ENCODE assay signal across 8 cellular contexts in the genomic region with DNA sequence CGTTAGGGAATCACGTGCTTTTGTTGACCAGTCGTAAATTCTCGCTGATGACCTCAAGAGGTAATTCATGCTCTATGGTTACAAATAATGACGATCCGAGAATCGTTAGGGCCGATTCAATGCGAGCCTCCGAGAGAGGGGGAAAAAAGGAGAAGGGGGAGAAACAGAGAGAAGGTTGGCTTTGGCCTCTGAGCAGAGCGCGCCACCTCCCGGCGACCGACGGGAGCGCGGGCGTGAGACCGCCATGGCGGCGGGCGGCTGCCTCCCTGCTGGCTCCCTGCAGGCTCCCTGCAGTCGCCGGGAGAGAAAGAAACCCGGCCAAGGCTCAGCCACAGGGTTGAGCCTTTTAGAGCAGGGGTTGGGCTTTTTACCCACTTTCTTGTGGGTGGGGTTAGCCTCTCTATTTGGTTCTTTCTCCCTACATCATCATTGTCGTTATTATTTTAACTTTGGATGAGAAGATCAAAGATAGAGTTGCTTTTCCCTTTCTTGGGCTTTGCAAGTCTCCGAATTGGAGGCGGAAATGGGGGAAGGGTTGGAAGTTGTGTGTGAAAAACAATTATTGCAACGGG. TPM values are rescaled to one million over a fixed set of nuclear protein-coding genes. Genes with fewer than 3 reads are reported as not detected.
DNase-seq lines count a peak whose midpoint lies in the region; ATAC-seq and TF ChIP-seq lines count a peak whose summit lies in the region.

No MANE protein-coding gene starts in this region.

- H3K4me3 ChIP-seq in body of pancreas: no peak overlapping the region

- peak in 1 of 3 donors; percentile 1 for TF ChIP-seq POLR2A in body of pancreas (IDR thresholded peaks at IDR 0.05)

- no peaks in the 10 kb centered on the region for H3K9me3 ChIP-seq in body of pancreas

- intact Hi-C loops in body of pancreas (cut with DNase I): no loop called here

- H3K27me3 ChIP-seq in body of pancreas: peaks cover 5 to 59% of the 10 kb centered on the region in 2 donors

- peak; percentile 78 for DNase-seq in SIG-M5 treated with dmso at 0.1 percent for 504 hours (lab: John Stamatoyannopoulos, UW; ENCODE audit: unreplicated experiment)
- DNase-seq in SIG-M5 (lab: John Stamatoyannopoulos, UW): no peak
- peak; percentile 96 for DNase-seq in NCI-H2029 (lab: John Stamatoyannopoulos, UW)
- DNase-seq in UCSD-AML1 (lab: John Stamatoyannopoulos, UW; ENCODE audit: unreplicated experiment): peak; percentile 81
- peak; percentile 59 to 78 (median 72) for DNase-seq in body of pancreas
- DNase-seq in kidney tubule cell (ENCODE audit: low spot score): peak; percentile 91
- peak; percentile 84 for DNase-seq in stimulated activated CD4-positive, alpha-beta T cell treated with anti-CD3 and anti-CD28 coated beads, Interleukin-4, amount 100 ng/mL, for 24 hours

- H3K4me1 ChIP-seq in body of pancreas: peaks cover 35% of the 10 kb centered on the region

- TF ChIP-seq CTCF in body of pancreas (IDR thresholded peaks at IDR 0.05): peak; percentile 64 to 87 (median 78)

- peak; percentile 66 for ATAC-seq in body of pancreas
- ATAC-seq in GM19452 (IDR thresholded peaks at IDR 0.05; ENCODE audit: unreplicated experiment): no peak

- peak overlapping the region in 1 of 4 donors; percentile 18 for H3K27ac ChIP-seq in body of pancreas

- H3K36me3 ChIP-seq in body of pancreas (replicated peaks in 1 of 2; ENCODE audit: insufficient read depth in 1 of 2, low read depth in 2 of 2): no peaks in the 10 kb centered on the region

- WGBS in body of pancreas, 2 donors: 1 to 5% methylated on average over 30 of the region's 30 CpGs

RNA-seq across cellular contexts. Expression of gene HOXB5, which starts 0.3 kb away (rescaled TPM):
- total RNA-seq in body of pancreas: under 1 TPM in 1 of 2 donors, not detected in 1; 0.99 TPM

RNA-seq across cellular contexts. Expression of gene HOXB3, which starts 3.9 kb away (rescaled TPM):
- total RNA-seq in body of pancreas: 1 to 10 TPM in 1 of 2 donors, not detected in 1; 2.9 TPM

RNA-seq across cellular contexts. Expression of gene HOXB6, which starts 10.9 kb away (rescaled TPM):
- total RNA-seq in body of pancreas: 1 to 10 TPM; 2.1 to 2.6 TPM

RNA-seq across cellular contexts. Expression of gene HOXB4, which starts 15.8 kb away (rescaled TPM):
- total RNA-seq in body of pancreas: 1 to 10 TPM in 1 of 2 donors, under 1 TPM in 1; 0.26 to 2.3 TPM

RNA-seq across cellular contexts. Expression of gene HOXB7, which starts 16.9 kb away (rescaled TPM):
- total RNA-seq in body of pancreas: under 1 TPM in 1 of 2 donors, not detected in 1; 0.52 TPM
